11 cellular contexts compared by ENCODE assay signal in genomic region chrX:71542825-71543224, GRCh38. TPM values are rescaled to one million over a fixed set of nuclear protein-coding genes. Genes with fewer than 3 reads are reported as not detected.
DNase-seq lines count a peak whose midpoint lies in the region; ATAC-seq and TF ChIP-seq lines count a peak whose summit lies in the region.
"Had no signal": no experiment of that assay in that cellular context is flagged by ENCODE, and none has a peak within 500 bp of the region (broad histone marks: within the 10 kb centered on the region; RNA-seq: fewer than 3 reads in every experiment).

No MANE protein-coding gene starts in this region.

- H3K4me1 Mint-ChIP-seq in activated B cell treated with CpG ODN at 0.5 μM for 24 hours (peaks cover 54% of the 10 kb centered on the region), neural progenitor cell (no peaks in the 10 kb centered on the region)

- no peak for TF ChIP-seq POLR2A in suprapubic skin (IDR thresholded peaks at IDR 0.05)

- DNase-seq in heart right ventricle, result no peak
- no peak for DNase-seq in Right ventricle myocardium inferior (ENCODE audit: missing footprints)
- no peak for DNase-seq in activated B cell treated with CpG ODN at 0.5 μM for 24 hours
- peak; percentile 16 for DNase-seq in fibroblast of mammary gland (ENCODE audit: low read depth)
- DNase-seq in suprapubic skin (ENCODE audit: low spot score in 2 of 2), result no peak
- DNase-seq in AG08396 (ENCODE audit: low spot score), result no peak
- no peak for DNase-seq in neural progenitor cell (ENCODE audit: low spot score)

- WGBS in heart right ventricle, 2 donors, result 76 to 81% methylated on average over 2 of the region's 2 CpGs
- WGBS in suprapubic skin, result 73% methylated on average over 2 of the region's 2 CpGs

- ATAC-seq in heart right ventricle, result peak in 2 of 8 donors; percentile 46 to 52
- no peak for ATAC-seq in Right ventricle myocardium inferior
- ATAC-seq in activated B cell treated with CpG ODN at 0.5 μM for 24 hours (ENCODE audit: low read depth), result no peak
- ATAC-seq in GM21717 (IDR thresholded peaks at IDR 0.05; ENCODE audit: unreplicated experiment), result no peak

- intact Hi-C loops in heart right ventricle (cut with DNase I), result loop anchor here in 1 of 10 donors (10.0 kb wide), 2 partner anchors 62 to 88 kb away; no protein-coding TSS in a partner anchor
- intact Hi-C loops in Right ventricle myocardium inferior (cut with DNase I), result no loop called here
- intact Hi-C loops in activated B cell treated with CpG ODN at 0.5 μM for 24 hours (cut with micrococcal nuclease), result no loop called here

- H3K9me3 ChIP-seq in heart right ventricle (no peaks in the 10 kb centered on the region), suprapubic skin (no peaks in the 10 kb centered on the region), neural progenitor cell (ENCODE audit: low read depth) (no peaks in the 10 kb centered on the region)
- H3K9me3 ChIP-seq: BLaER1 treated with 17β-estradiol and CSF1 and Interleukin-3, amounts not matched to agents 10 nM and 100 nM; esophagus muscularis mucosa had no signal

- H3K4me3 ChIP-seq in heart right ventricle (no peak overlapping the region), fibroblast of mammary gland (ENCODE audit: control insufficient read depth, low read depth, low read length) (no peak overlapping the region), suprapubic skin (no peak overlapping the region), neural progenitor cell (no peak overlapping the region)
- H3K4me3 ChIP-seq: BLaER1 treated with 17β-estradiol and CSF1 and Interleukin-3, amounts not matched to agents 10 nM and 100 nM; esophagus muscularis mucosa; skin epidermis had no signal

- no peak overlapping the region for H2AFZ ChIP-seq in neural progenitor cell (replicated peaks)

- H3K27me3 ChIP-seq in heart right ventricle (peaks cover 0 to 38% (median 0%) of the 10 kb centered on the region in 7 donors), suprapubic skin (no peaks in the 10 kb centered on the region), neural progenitor cell (no peaks in the 10 kb centered on the region)
- H3K27me3 ChIP-seq: esophagus muscularis mucosa had no signal

- peak overlapping the region in 6 of 10 donors; percentile 16 to 72 (median 54) for H3K27ac ChIP-seq in heart right ventricle
- H3K27ac ChIP-seq in suprapubic skin, result peak overlapping the region; percentile 29
- no peak overlapping the region for H3K27ac ChIP-seq in neural progenitor cell

- CTCF ChIA-PET in activated B cell treated with CpG ODN at 0.5 μM for 24 hours (lab: Charles Lee), result interaction anchor here (1.6 to 2.0 kb wide), 2 partner anchors 10 to 11 kb away, joined by 4 to 5 read pairs; partner anchors contain the start of gene OGT

- no peak overlapping the region for H3K4me2 ChIP-seq in neural progenitor cell

- peaks cover 3 to 81% (median 69%) of the 10 kb centered on the region in 9 donors for H3K4me1 ChIP-seq in heart right ventricle
- H3K4me1 ChIP-seq in suprapubic skin, result peaks cover 34% of the 10 kb centered on the region
- no peaks in the 10 kb centered on the region for H3K4me1 ChIP-seq in neural progenitor cell

- no peaks in the 10 kb centered on the region for H3K9me3 Mint-ChIP-seq in activated B cell treated with CpG ODN at 0.5 μM for 24 hours
- no peaks in the 10 kb centered on the region for H3K9me3 Mint-ChIP-seq in neural progenitor cell

- H3K4me3 Mint-ChIP-seq in activated B cell treated with CpG ODN at 0.5 μM for 24 hours, result no peak overlapping the region
- H3K4me3 Mint-ChIP-seq in neural progenitor cell, result no peak overlapping the region

- H4K20me1 ChIP-seq in neural progenitor cell (ENCODE audit: low read depth), result peaks cover 97% of the 10 kb centered on the region

- H3K27ac Mint-ChIP-seq in activated B cell treated with CpG ODN at 0.5 μM for 24 hours, result peak overlapping the region; percentile 76
- no peak overlapping the region for H3K27ac Mint-ChIP-seq in neural progenitor cell

- H3F3A ChIP-seq in neural progenitor cell (ENCODE audit: low read depth), result no peaks in the 10 kb centered on the region

- peaks cover 100% of the 10 kb centered on the region for H3K79me2 ChIP-seq in neural progenitor cell (ENCODE audit: low read depth)

- H3K36me3 Mint-ChIP-seq in activated B cell treated with CpG ODN at 0.5 μM for 24 hours (ENCODE audit: low read depth), result peaks cover 64% of the 10 kb centered on the region
- H3K36me3 Mint-ChIP-seq in neural progenitor cell, result peaks cover 14% of the 10 kb centered on the region

- TF ChIP-seq CTCF in heart right ventricle (IDR thresholded peaks at IDR 0.05) (no peak), activated B cell treated with CpG ODN at 0.5 μM for 24 hours (IDR thresholded peaks at IDR 0.05) (no peak), fibroblast of mammary gland (conservative IDR thresholded peaks at IDR 0.05; ENCODE audit: control insufficient read depth, insufficient read depth, low read depth, low read length) (no peak), suprapubic skin (IDR thresholded peaks at IDR 0.05) (no peak), neural progenitor cell (IDR thresholded peaks at IDR 0.05) (no peak)

- TF ChIP-seq EP300 in suprapubic skin (IDR thresholded peaks at IDR 0.05), result no peak

- H3K27me3 Mint-ChIP-seq in activated B cell treated with CpG ODN at 0.5 μM for 24 hours (no peaks in the 10 kb centered on the region), neural progenitor cell (ENCODE audit: insufficient read depth, low read depth) (no peaks in the 10 kb centered on the region)

- H3K36me3 ChIP-seq in heart right ventricle, result peaks cover 0 to 60% (median 6%) of the 10 kb centered on the region in 9 donors
- H3K36me3 ChIP-seq in suprapubic skin, result peaks cover 23% of the 10 kb centered on the region
- peaks cover 9% of the 10 kb centered on the region for H3K36me3 ChIP-seq in neural progenitor cell

- POLR2A ChIA-PET in activated B cell treated with CpG ODN at 0.5 μM for 24 hours (lab: Charles Lee), result interaction anchor here (4.6 kb wide), 1 partner anchor 10 kb away, joined by 63 read pairs; the partner anchor contains the start of gene OGT

- H3K9ac ChIP-seq in neural progenitor cell, result no peak overlapping the region

RNA-seq across cellular contexts. Expression of gene OGT, which starts 9.9 kb away (rescaled TPM):
- total RNA-seq in heart right ventricle (10 to 100 TPM; 58.8 to 92.1 (median 80.3) TPM), Right ventricle myocardium inferior (78.6 TPM), activated B cell treated with CpG ODN at 0.5 μM for 24 hours (223 and 272 TPM in 2 replicates), suprapubic skin (100 to 1,000 TPM; 133 to 450 (median 159) TPM), neural progenitor cell (ENCODE audit: low replicate concordance) (214 and 287 TPM in 2 replicates)
- 10 to 100 TPM; 16.1 to 73.7 TPM for polyA plus RNA-seq in heart right ventricle

RNA-seq across cellular contexts. Expression of gene GCNA, which starts 35.4 kb away (rescaled TPM):
- total RNA-seq in heart right ventricle (1 to 10 TPM in 7 of 10 donors, under 1 TPM in 3; 0.53 to 2.7 (median 1.2) TPM), Right ventricle myocardium inferior (1.7 TPM), activated B cell treated with CpG ODN at 0.5 μM for 24 hours (4.1 and 4.5 TPM in 2 replicates), suprapubic skin (1 to 10 TPM in 2 of 4 donors, under 1 TPM in 2; 0.47 to 5.5 (median 0.99) TPM), neural progenitor cell (ENCODE audit: low replicate concordance) (0.62 and 0.97 TPM in 2 replicates)
- polyA plus RNA-seq in heart right ventricle, result 1 to 10 TPM; 1.5 to 1.7 TPM
